Comparison of ENCODE assay signal across 8 cellular contexts in genomic region chr4:121096629-121097028, GRCh38. TPM values are rescaled to one million over a fixed set of nuclear protein-coding genes. Genes with fewer than 3 reads are reported as not detected.
DNase-seq lines count a peak whose midpoint lies in the region; ATAC-seq and TF ChIP-seq lines count a peak whose summit lies in the region.

No MANE protein-coding gene starts in this region.

- TF ChIP-seq POLR2A in esophagus squamous epithelium (IDR thresholded peaks at IDR 0.05) = no peak

- H3K27ac ChIP-seq in esophagus squamous epithelium = no peak overlapping the region

- H3K4me3 ChIP-seq in esophagus squamous epithelium (no peak overlapping the region), retinal pigment epithelial cell (ENCODE audit: low read length) (no peak overlapping the region)

- no peaks in the 10 kb centered on the region for H3K27me3 ChIP-seq in esophagus squamous epithelium

- TF ChIP-seq CTCF in esophagus squamous epithelium (IDR thresholded peaks at IDR 0.05) = peak in 5 of 6 experiments; percentile 22 to 58 (median 50)
- peak; percentile 39 for TF ChIP-seq CTCF in retinal pigment epithelial cell (conservative IDR thresholded peaks at IDR 0.05; ENCODE audit: low read depth, low read length)

- ATAC-seq in GM21717 (IDR thresholded peaks at IDR 0.05; ENCODE audit: unreplicated experiment) (no peak), GM19455 (IDR thresholded peaks at IDR 0.05; ENCODE audit: unreplicated experiment) (no peak), GM21526 (IDR thresholded peaks at IDR 0.05; ENCODE audit: low FRiP score, unreplicated experiment) (no peak)

- 17 to 22% methylated on average over 2 of the region's 2 CpGs for WGBS in esophagus squamous epithelium, 2 donors

- no peaks in the 10 kb centered on the region for H3K4me1 ChIP-seq in esophagus squamous epithelium

- H3K9me3 ChIP-seq in esophagus squamous epithelium = no peaks in the 10 kb centered on the region

- intact Hi-C loops in esophagus squamous epithelium (cut with DNase I) = loop anchor here (10.0 kb wide), 1 partner anchor 942 kb away; no protein-coding TSS in a partner anchor

- H3K36me3 ChIP-seq in esophagus squamous epithelium = no peaks in the 10 kb centered on the region

- DNase-seq in NCI-H510A treated with DMSO at 0.1 percent for 48 hours (lab: John Stamatoyannopoulos, UW) (peak; percentile 51), NCI-H510A (lab: John Stamatoyannopoulos, UW) (no peak), OCI-M1 (lab: John Stamatoyannopoulos, UW) (peak; percentile 57), esophagus squamous epithelium (lab: John Stamatoyannopoulos, UW) (no peak), retinal pigment epithelial cell (ENCODE audit: low read depth) (no peak)

RNA-seq across cellular contexts. Expression of gene NDNF, which starts 24.3 kb away (rescaled TPM):
- total RNA-seq in esophagus squamous epithelium = 1 to 10 TPM; 1.0 to 8.4 (median 1.4) TPM

Comparison
In these comparisons a context has a peak if more than half of its experiments do, and no peak if none do; other contexts are left out.
1. DNase-seq: peak in NCI-H510A treated with DMSO at 0.1 percent for 48 hours (single experiment) and OCI-M1 (single experiment); none in NCI-H510A (single experiment), esophagus squamous epithelium (single experiment) and retinal pigment epithelial cell (single experiment).